23 cellular contexts compared by ENCODE assay signal in genomic region chr1:21827141-21827679, GRCh38. TPM values are rescaled to one million over a fixed set of nuclear protein-coding genes. Genes with fewer than 3 reads are reported as not detected.
DNase-seq lines count a peak whose midpoint lies in the region; ATAC-seq and TF ChIP-seq lines count a peak whose summit lies in the region.
"Had no signal": no experiment of that assay in that cellular context is flagged by ENCODE, and none has a peak within 500 bp of the region (broad histone marks: within the 10 kb centered on the region; RNA-seq: fewer than 3 reads in every experiment).

No MANE protein-coding gene starts in this region.

- H3K36me3 Mint-ChIP-seq in endothelial cell (ENCODE audit: low read depth, unreplicated experiment) (peaks cover 27% of the 10 kb centered on the region), neural progenitor cell (peaks cover 5% of the 10 kb centered on the region), HFFc6 (ENCODE audit: low read depth) (peaks cover 12% of the 10 kb centered on the region)
- H3K36me3 Mint-ChIP-seq: CD14-positive monocyte had no signal

- H3K4me1 Mint-ChIP-seq in endothelial cell (ENCODE audit: unreplicated experiment) (peaks cover 3% of the 10 kb centered on the region), neural progenitor cell (no peaks in the 10 kb centered on the region), HFFc6 (ENCODE audit: low read depth) (no peaks in the 10 kb centered on the region)
- H3K4me1 Mint-ChIP-seq: CD8-positive, alpha-beta memory T cell had no signal

- TF ChIP-seq RAD21 in IMR-90 (IDR thresholded peaks at IDR 0.05; ENCODE audit: low read length): no peak

- H3K9me3 ChIP-seq in IMR-90 (ENCODE audit: control insufficient read depth, insufficient read depth, low read length): no peaks in the 10 kb centered on the region
- no peaks in the 10 kb centered on the region for H3K9me3 ChIP-seq in neural progenitor cell (ENCODE audit: low read depth)
- H3K9me3 ChIP-seq in stomach smooth muscle (ENCODE audit: control insufficient read depth in 2 of 2, low read length in 2 of 2): no peaks in the 10 kb centered on the region
- no peaks in the 10 kb centered on the region for H3K9me3 ChIP-seq in left ventricle myocardium inferior (replicated peaks)
- H3K9me3 ChIP-seq: A549; BE2C; BLaER1 treated with 17β-estradiol and CSF1 and Interleukin-3, amounts not matched to agents 10 nM and 100 nM had no signal

- WGBS in IMR-90 (ENCODE audit: extremely low coverage in 2 of 2, insufficient read length in 1 of 2), 2 experiments: no CpG with 5 or more reads among the region's 5 CpGs

- H2BK15ac ChIP-seq in IMR-90 (ENCODE audit: low read depth, low read length): no peak overlapping the region

- no peak overlapping the region for H3K18ac ChIP-seq in IMR-90 (ENCODE audit: low read depth, low read length)

- no peak overlapping the region for H2AK5ac ChIP-seq in IMR-90 (ENCODE audit: low read depth, low read length)

- intact Hi-C loops in IMR-90 (cut with micrococcal nuclease) (no loop called here), left ventricle myocardium inferior (cut with micrococcal nuclease) (no loop called here)

- H2BK5ac ChIP-seq in IMR-90 (ENCODE audit: low read depth, low read length, poor library complexity, severe bottlenecking): no peak overlapping the region

- H3K27ac Mint-ChIP-seq in endothelial cell (ENCODE audit: unreplicated experiment) (peak overlapping the region; percentile 67), neural progenitor cell (no peak overlapping the region), HFFc6 (no peak overlapping the region)
- H3K27ac Mint-ChIP-seq: CD14-positive monocyte; CD4-positive, alpha-beta T cell; CD8-positive, alpha-beta memory T cell had no signal

- no peak overlapping the region for H4K91ac ChIP-seq in IMR-90 (ENCODE audit: insufficient read depth, low read depth, low read length)

- H2AFZ ChIP-seq in IMR-90 (replicated peaks; ENCODE audit: low read length, poor library complexity) (no peak overlapping the region), neural progenitor cell (replicated peaks) (no peak overlapping the region)
- H2AFZ ChIP-seq: GM23248 had no signal

- DNase-seq in IMR-90 (no peak), endothelial cell (ENCODE audit: low spot score) (no peak), neural progenitor cell (ENCODE audit: low spot score) (no peak), HFFc6 (no peak), left ventricle myocardium inferior (no peak)
- DNase-seq: 8988T; ACHN; AML-193; BE2C; CD4-positive, alpha-beta T cell; CD8-positive, alpha-beta memory T cell; DMS 273 treated with DMSO at 0.1 percent for 48 hours; DMS79; EL; GF-D8; GM23248; H7; HCEC 1CT had no signal

- no peaks in the 10 kb centered on the region for H3K9me3 Mint-ChIP-seq in endothelial cell (ENCODE audit: unreplicated experiment)
- H3K9me3 Mint-ChIP-seq in neural progenitor cell: no peaks in the 10 kb centered on the region
- H3K9me3 Mint-ChIP-seq in HFFc6: no peaks in the 10 kb centered on the region
- H3K9me3 Mint-ChIP-seq: CD4-positive, alpha-beta T cell; CD8-positive, alpha-beta memory T cell had no signal

- H4K5ac ChIP-seq in IMR-90 (ENCODE audit: low read depth, low read length): no peak overlapping the region

- peak overlapping the region; percentile 69 for H2AK9ac ChIP-seq in IMR-90 (replicated peaks; ENCODE audit: low read depth, low read length, poor library complexity)

- dilution Hi-C loops in IMR-90 (cut with HindIII; ENCODE audit: low sequenced_read_pairs, unreplicated experiment): no loop called here

- no TSS peak for BruUV-seq in IMR-90 (replicated peaks; lab: Mats Ljungman, UMichigan)

- H3K4me3 ChIP-seq in IMR-90 (ENCODE audit: insufficient read depth, low read depth, low read length) (no peak overlapping the region), neural progenitor cell (no peak overlapping the region), stomach smooth muscle (ENCODE audit: low read length in 2 of 2) (no peak overlapping the region), left ventricle myocardium inferior (no peak overlapping the region)
- H3K4me3 ChIP-seq: A549; BLaER1 treated with 17β-estradiol and CSF1 and Interleukin-3, amounts not matched to agents 10 nM and 100 nM; GM23248 had no signal

- H2BK20ac ChIP-seq in IMR-90 (ENCODE audit: low read depth, low read length): no peak overlapping the region

- H4K20me1 ChIP-seq in IMR-90 (ENCODE audit: insufficient read depth, low read length) (no peaks in the 10 kb centered on the region), neural progenitor cell (ENCODE audit: low read depth) (no peaks in the 10 kb centered on the region)

- no peak overlapping the region for H3K27ac ChIP-seq in IMR-90 (ENCODE audit: insufficient read depth, low read length)
- no peak overlapping the region for H3K27ac ChIP-seq in neural progenitor cell
- H3K27ac ChIP-seq in stomach smooth muscle (ENCODE audit: low read length): peak overlapping the region; percentile 24
- no peak overlapping the region for H3K27ac ChIP-seq in left ventricle myocardium inferior (replicated peaks)
- H3K27ac ChIP-seq: A549; BLaER1 treated with 17β-estradiol and CSF1 and Interleukin-3, amounts not matched to agents 10 nM and 100 nM; GM23248 had no signal

- no peak overlapping the region for H3K56ac ChIP-seq in IMR-90 (ENCODE audit: extremely low read depth, insufficient read depth, low read length)

- H3K23ac ChIP-seq in IMR-90 (ENCODE audit: low read depth, low read length): no peak overlapping the region

- TF ChIP-seq CTCF in IMR-90 (conservative IDR thresholded peaks at IDR 0.05; ENCODE audit: low read depth, low read length): no peak
- no peak for TF ChIP-seq CTCF in endothelial cell (IDR thresholded peaks at IDR 0.05; ENCODE audit: unreplicated experiment)
- no peak for TF ChIP-seq CTCF in neural progenitor cell (IDR thresholded peaks at IDR 0.05)
- TF ChIP-seq CTCF in HFFc6 (IDR thresholded peaks at IDR 0.05): no peak
- TF ChIP-seq CTCF in left ventricle myocardium inferior (IDR thresholded peaks at IDR 0.05; ENCODE audit: borderline replicate concordance): no peak

- no peak overlapping the region for H2BK120ac ChIP-seq in IMR-90 (ENCODE audit: low read depth, low read length)

- in situ Hi-C loops in IMR-90 (cut with MboI; ENCODE audit: low sequenced_read_pairs): no loop called here

- H3K36me3 ChIP-seq in IMR-90 (ENCODE audit: control insufficient read depth, insufficient read depth, low read length) (peaks cover 76% of the 10 kb centered on the region), neural progenitor cell (no peaks in the 10 kb centered on the region), stomach smooth muscle (ENCODE audit: control insufficient read depth in 2 of 2, insufficient read depth in 2 of 2, low read length in 2 of 2) (peaks cover 68 to 70% of the 10 kb centered on the region in 2 donors), left ventricle myocardium inferior (peaks cover 100% of the 10 kb centered on the region)
- H3K36me3 ChIP-seq: BE2C had no signal

- ATAC-seq in IMR-90 (ENCODE audit: low read depth) (no peak), GM18519 (IDR thresholded peaks at IDR 0.05; ENCODE audit: low FRiP score, unreplicated experiment) (no peak)
- ATAC-seq: A549 had no signal

- H3K4ac ChIP-seq in IMR-90 (ENCODE audit: low read depth, low read length): no peak overlapping the region

- H3K4me3 Mint-ChIP-seq in endothelial cell (ENCODE audit: unreplicated experiment): peak overlapping the region; percentile 82
- peak overlapping the region; percentile 42 for H3K4me3 Mint-ChIP-seq in neural progenitor cell
- H3K4me3 Mint-ChIP-seq in HFFc6: no peak overlapping the region
- H3K4me3 Mint-ChIP-seq: CD14-positive monocyte; CD4-positive, alpha-beta T cell; CD8-positive, alpha-beta memory T cell had no signal

- TF ChIP-seq POLR2A in IMR-90 (IDR thresholded peaks at IDR 0.05; ENCODE audit: low read depth, low read length): no peak

- no peak overlapping the region for H3K9ac ChIP-seq in IMR-90 (ENCODE audit: low read depth, low read length)
- no peak overlapping the region for H3K9ac ChIP-seq in neural progenitor cell
- H3K9ac ChIP-seq in stomach smooth muscle (ENCODE audit: low read length in 2 of 2): no peak overlapping the region
- H3K9ac ChIP-seq: BLaER1 treated with 17β-estradiol and CSF1 and Interleukin-3, amounts not matched to agents 10 nM and 100 nM; GM23248 had no signal

- H3K79me1 ChIP-seq in IMR-90 (ENCODE audit: low read depth in 1 of 2, low read length in 2 of 2): no peaks in the 10 kb centered on the region

- H3K4me1 ChIP-seq in IMR-90 (ENCODE audit: control insufficient read depth, insufficient read depth, low read length) (no peaks in the 10 kb centered on the region), neural progenitor cell (no peaks in the 10 kb centered on the region), stomach smooth muscle (ENCODE audit: control insufficient read depth, insufficient read depth, low read length) (no peaks in the 10 kb centered on the region), left ventricle myocardium inferior (peaks cover 12% of the 10 kb centered on the region)
- H3K4me1 ChIP-seq: A549, BE2C had no signal

- H3F3A ChIP-seq in neural progenitor cell (ENCODE audit: low read depth): no peaks in the 10 kb centered on the region

- H3K27me3 Mint-ChIP-seq in endothelial cell (ENCODE audit: unreplicated experiment) (peaks cover 9% of the 10 kb centered on the region), neural progenitor cell (ENCODE audit: insufficient read depth, low read depth) (peaks cover 8% of the 10 kb centered on the region), HFFc6 (ENCODE audit: insufficient read depth) (peaks cover 15% of the 10 kb centered on the region)
- H3K27me3 Mint-ChIP-seq: CD4-positive, alpha-beta T cell had no signal

- no peak overlapping the region for H4K8ac ChIP-seq in IMR-90 (ENCODE audit: low read depth in 2 of 2, low read length in 2 of 2)

- no peak overlapping the region for H3K14ac ChIP-seq in IMR-90 (replicated peaks; ENCODE audit: low read depth, low read length)

- H3K27me3 ChIP-seq in IMR-90 (ENCODE audit: control insufficient read depth, insufficient read depth, low read length) (no peaks in the 10 kb centered on the region), neural progenitor cell (no peaks in the 10 kb centered on the region), stomach smooth muscle (ENCODE audit: control insufficient read depth in 1 of 2, insufficient read depth in 2 of 2, low read length in 2 of 2) (no peaks in the 10 kb centered on the region), left ventricle myocardium inferior (ENCODE audit: low read depth) (no peaks in the 10 kb centered on the region)
- H3K27me3 ChIP-seq: BE2C; BLaER1 treated with 17β-estradiol and CSF1 and Interleukin-3, amounts not matched to agents 10 nM and 100 nM had no signal

- CTCF ChIA-PET in IMR-90 (lab: Yijun Ruan, JAX): interaction anchor here (0.7 kb wide), 1 partner anchor 117 kb away, joined by 3 read pairs; no protein-coding TSS in a partner anchor

- no peaks in the 10 kb centered on the region for H3K79me2 ChIP-seq in neural progenitor cell (ENCODE audit: low read depth)

- POLR2A ChIA-PET in IMR-90 (lab: Charles Lee; ENCODE audit: unreplicated experiment): no interaction called here

- H3K4me2 ChIP-seq in IMR-90 (ENCODE audit: low read depth, low read length) (no peak overlapping the region), neural progenitor cell (no peak overlapping the region)
- H3K4me2 ChIP-seq: A549; BLaER1 treated with 17β-estradiol and CSF1 and Interleukin-3, amounts not matched to agents 10 nM and 100 nM had no signal

- H3K9me1 ChIP-seq in IMR-90 (ENCODE audit: insufficient read depth, low read length): no peaks in the 10 kb centered on the region

RNA-seq across cellular contexts. Expression of gene LDLRAD2, which starts 15.1 kb away (rescaled TPM):
- not detected in 2 replicates for total RNA-seq in IMR-90 (2012; rRNA removed)
- polyA plus RNA-seq in IMR-90 (2012; rRNA removed): 0.05 TPM in 1 of 2 replicates, not detected in the other
- polyA plus RNA-seq in IMR-90 (2012; cell fraction: cytosol; rRNA removed): 0.03 and 0.17 TPM in 2 replicates
- 0.34 and 0.39 TPM in 2 replicates for polyA plus RNA-seq in IMR-90 (2012; cell fraction: nucleus; rRNA removed; ENCODE audit: low replicate concordance)
- 1.3 TPM for total RNA-seq in endothelial cell (ENCODE audit: unreplicated experiment)
- total RNA-seq in neural progenitor cell (ENCODE audit: low replicate concordance): 0.67 and 1.2 TPM in 2 replicates
- under 1 TPM in 1 of 6 experiments, not detected in 5; 0.14 TPM for total RNA-seq in HFFc6 (2021; fragmentation: NEBNext Ultra II Directional; extraction: Animal tissue kit (Norgen Biotek cat#: 25700))
- total RNA-seq in left ventricle myocardium inferior: not detected
- total RNA-seq: CD4-positive, alpha-beta T cell; CD8-positive, alpha-beta memory T cell; GM23248 had no signal
- polyA plus RNA-seq: CD14-positive monocyte; CD8-positive, alpha-beta memory T cell had no signal

RNA-seq across cellular contexts. Expression of gene USP48, which starts 44.3 kb away (rescaled TPM):
- total RNA-seq in IMR-90 (2012; rRNA removed): 24.7 and 47.2 TPM in 2 replicates
- polyA plus RNA-seq in IMR-90 (2012; rRNA removed): 17.1 and 25.0 TPM in 2 replicates
- 4.0 and 5.6 TPM in 2 replicates for polyA plus RNA-seq in IMR-90 (2012; cell fraction: cytosol; rRNA removed)
- 7.8 and 40.6 TPM in 2 replicates for polyA plus RNA-seq in IMR-90 (2012; cell fraction: nucleus; rRNA removed; ENCODE audit: low replicate concordance)
- 57.9 TPM for total RNA-seq in endothelial cell (ENCODE audit: unreplicated experiment)
- total RNA-seq in neural progenitor cell (ENCODE audit: low replicate concordance): 34.5 and 50.3 TPM in 2 replicates
- 10 to 100 TPM; 45.0 to 54.2 (median 51.1) TPM for total RNA-seq in HFFc6 (2021; fragmentation: NEBNext Ultra II Directional; extraction: Animal tissue kit (Norgen Biotek cat#: 25700))
- total RNA-seq in left ventricle myocardium inferior: 39.1 TPM
